9 cellular contexts compared by ENCODE assay signal in genomic region chr5:56259002-56259511, GRCh38. TPM values are rescaled to one million over a fixed set of nuclear protein-coding genes. Genes with fewer than 3 reads are reported as not detected.
DNase-seq lines count a peak whose midpoint lies in the region; ATAC-seq and TF ChIP-seq lines count a peak whose summit lies in the region.
"Had no signal": no experiment of that assay in that cellular context is flagged by ENCODE, and none has a peak within 500 bp of the region (broad histone marks: within the 10 kb centered on the region; RNA-seq: fewer than 3 reads in every experiment).

No MANE protein-coding gene starts in this region.

- no peak overlapping the region for H3K4me3 ChIP-seq in AG04450 (ENCODE audit: low read depth, low read length)
- H3K4me3 ChIP-seq in SK-N-MC, result no peak overlapping the region
- H3K4me3 ChIP-seq in hepatocyte, result no peak overlapping the region
- no peak overlapping the region for H3K4me3 ChIP-seq in BE2C (ENCODE audit: low read depth, low read length)
- H3K4me3 ChIP-seq: cardiac muscle cell had no signal

- H4K20me1 ChIP-seq in hepatocyte (ENCODE audit: insufficient read depth, poor library complexity, severe bottlenecking), result no peaks in the 10 kb centered on the region

- CTCF ChIA-PET in AG04450 (lab: Charles Lee), result interaction anchor here (0.6 to 1.3 kb wide), 2 partner anchors 10 to 323 kb away, joined by 3 to 4 read pairs; no protein-coding TSS in a partner anchor

- peak overlapping the region; percentile 52 for H3K27ac ChIP-seq in AG04450 (ENCODE audit: low read depth, low read length)
- H3K27ac ChIP-seq in SK-N-MC, result peak overlapping the region; percentile 72; the same call in 1 of the 2 replicates
- peak overlapping the region; percentile 73 for H3K27ac ChIP-seq in hepatocyte
- H3K27ac ChIP-seq: cardiac muscle cell had no signal

- H3K36me3 ChIP-seq in SK-N-MC (ENCODE audit: insufficient read depth, low read length) (no peaks in the 10 kb centered on the region), hepatocyte (replicated peaks; ENCODE audit: insufficient read depth, low read depth) (no peaks in the 10 kb centered on the region), BE2C (no peaks in the 10 kb centered on the region)
- H3K36me3 ChIP-seq: cardiac muscle cell had no signal

- no peak overlapping the region for H2AFZ ChIP-seq in hepatocyte

- H3K4me1 ChIP-seq in hepatocyte (ENCODE audit: insufficient read depth) (no peaks in the 10 kb centered on the region), BE2C (no peaks in the 10 kb centered on the region)

- no peaks in the 10 kb centered on the region for H3K27me3 ChIP-seq in AG04450 (ENCODE audit: control insufficient read depth, insufficient read depth, low read length)
- no peaks in the 10 kb centered on the region for H3K27me3 ChIP-seq in hepatocyte
- no peaks in the 10 kb centered on the region for H3K27me3 ChIP-seq in BE2C
- H3K27me3 ChIP-seq: cardiac muscle cell had no signal

- TF ChIP-seq CTCF in AG04450 (IDR thresholded peaks at IDR 0.05; ENCODE audit: low read depth, low read length) (no peak), hepatocyte (IDR thresholded peaks at IDR 0.05; ENCODE audit: poor library complexity) (no peak), GM20000 (IDR thresholded peaks at IDR 0.05; ENCODE audit: extremely low read depth, missing control alignments) (no peak), BE2C (IDR thresholded peaks at IDR 0.05; ENCODE audit: low read depth, low read length) (no peak)

- H3K9me3 ChIP-seq in AG04450 (ENCODE audit: control insufficient read depth, insufficient read depth, low read length) (peaks cover 3% of the 10 kb centered on the region; the same call in 1 of the 2 replicates), SK-N-MC (ENCODE audit: low read depth, low read length) (peaks cover 6% of the 10 kb centered on the region; the same call in 1 of the 2 replicates), hepatocyte (ENCODE audit: low read depth) (no peaks in the 10 kb centered on the region), BE2C (no peaks in the 10 kb centered on the region)

- H3K9me2 ChIP-seq in hepatocyte (replicated peaks; ENCODE audit: insufficient read depth), result no peaks in the 10 kb centered on the region

- WGBS in hepatocyte (ENCODE audit: low lambda C conversion rate, missing lambda C conversion rate), result 49% methylated on average over 2 of the region's 2 CpGs

- POLR2A ChIA-PET in AG04450 (lab: Yijun Ruan, JAX), result interaction anchor here (0.7 to 1.2 kb wide), 5 partner anchors 20 to 247 kb away, joined by 3 to 8 read pairs (median 3); no protein-coding TSS in a partner anchor

- peak; percentile 90 for DNase-seq in AG04450 (ENCODE audit: low read depth, low spot score)
- no peak for DNase-seq in SK-N-MC (ENCODE audit: low read depth, low spot score)
- peak; percentile 61 for DNase-seq in hepatocyte (ENCODE audit: low spot score)
- DNase-seq in GM20000 (ENCODE audit: low spot score), result no peak
- no peak for DNase-seq in SHP77 (lab: John Stamatoyannopoulos, UW)
- DNase-seq in BE2C, result no peak

- H3K79me2 ChIP-seq in hepatocyte, result no peaks in the 10 kb centered on the region

- ATAC-seq in GM19025 (IDR thresholded peaks at IDR 0.05; ENCODE audit: low read depth, unreplicated experiment) (peak; percentile 53), GM18873 (IDR thresholded peaks at IDR 0.05; ENCODE audit: low FRiP score, unreplicated experiment) (no peak)

- H3K9ac ChIP-seq in SK-N-MC (ENCODE audit: insufficient read length), result no peak overlapping the region

- peak overlapping the region; percentile 2 for H3K4me2 ChIP-seq in hepatocyte

RNA-seq across cellular contexts. Expression of gene ANKRD55, which starts 25.9 kb away (rescaled TPM):
- polyA plus RNA-seq in AG04450 (2011; rRNA removed) (not detected in 2 replicates), hepatocyte (0.31 and 0.41 TPM in 2 replicates)
- polyA minus RNA-seq in AG04450 (2011; rRNA and poly(A)+ RNA removed), result not detected in 2 replicates
- total RNA-seq in hepatocyte, result 0.20 and 0.28 TPM in 2 replicates
- 0.42 TPM for polyA plus RNA-seq in BE2C (2012; ENCODE audit: insufficient read depth, insufficient read length, low read depth)
- total RNA-seq: cardiac muscle cell had no signal

Comparison
In these comparisons a context has a peak if more than half of its experiments do, and no peak if none do; other contexts are left out.
1. DNase-seq: peak in AG04450 (single experiment) and hepatocyte (single experiment); none in SK-N-MC (single experiment), GM20000 (single experiment), SHP77 (0 of 2) and BE2C (single experiment).
2. Peak in every context shown above with its lines, with median percentiles within 50 percentile points of each other: H3K27ac ChIP-seq.